ENCODE assay signal across 36 cellular contexts in genomic region chr1:61379693-61380092, GRCh38.
"Had no signal": no experiment of that assay in that cellular context is flagged by ENCODE, and none has a peak within 500 bp of the region (broad histone marks: within the 10 kb centered on the region; RNA-seq: fewer than 3 reads in every experiment).

No MANE protein-coding gene starts in this region.

- H3K27ac ChIP-seq: adrenal gland, body of pancreas, brain microvascular endothelial cell, breast epithelium, VCaP had no signal

- H3K9me3 ChIP-seq: adrenal gland, body of pancreas, breast epithelium had no signal

- H3K27me3 ChIP-seq: adrenal gland, body of pancreas, brain microvascular endothelial cell, breast epithelium had no signal

- ATAC-seq: activated CD8-positive, alpha-beta T cell treated with anti-CD3 and anti-CD28 coated beads for 36 hours; activated naive CD4-positive, alpha-beta T cell treated with anti-CD3 and anti-CD28 coated beads, Interleukin-2, amount 50 U/mL, for 72 hours; activated T-cell treated with anti-CD3 and anti-CD28 coated beads, Interleukin-2, amount 50 U/mL, for 4 hours; activated T-cell treated with anti-CD3 and anti-CD28 coated beads, Interleukin-2, amount 50 U/mL, for 72 hours; activated T-helper 17 cell treated with anti-CD3 and anti-CD28 coated beads, Interleukin-2, amount 50 U/mL, for 72 hours; body of pancreas had no signal

- H3K4me3 Mint-ChIP-seq: activated B cell treated with CpG ODN at 0.5 μM for 24 hours; activated CD4-positive, alpha-beta memory T cell treated with anti-CD3 and anti-CD28 coated beads for 36 hours; activated CD4-positive, alpha-beta T cell treated with anti-CD3 and anti-CD28 coated beads, Interleukin-2, amount 10 ng/mL, durations not matched to agents 24 days and 14 days; activated CD8-positive, alpha-beta T cell treated with anti-CD3 and anti-CD28 coated beads for 36 hours; activated naive CD4-positive, alpha-beta T cell treated with anti-CD3 and anti-CD28 coated beads for 36 hours; activated naive CD8-positive, alpha-beta T cell treated with anti-CD3 and anti-CD28 coated beads for 36 hours; activated T-cell treated with anti-CD3 and anti-CD28 coated beads, Interleukin-2, amount 50 U/mL, for 4 hours; activated T-cell treated with anti-CD3 and anti-CD28 coated beads, Interleukin-2, amount 50 U/mL, for 72 hours; activated T-helper 1 cell treated with anti-CD3 and anti-CD28 coated beads, Interleukin-12 subunit alpha, Interleukin-12 subunit beta, Interleukin-2, Interleukin-4 antibody, amounts not matched to agents 30 ng/mL and 10 ng/mL and 1 ng/mL, durations not matched to agents 14 hours and 24 hours and 36 hours; activated T-helper 17 cell treated with anti-CD3 and anti-CD28 coated beads, Interleukin-2, amount 50 U/mL, for 72 hours; central memory CD8-positive, alpha-beta T cell; T-helper 1 cell treated with Interleukin-12 subunit alpha and Interleukin-12 subunit beta and Interleukin-4 antibody, amounts not matched to agents 30 μg/mL and 1 μg/mL, for 36 hours; T-helper 2 cell treated with Interferon-gamma antibody and Interleukin-4, amounts not matched to agents 5 μg/mL and 100 μg/mL, for 36 hours had no signal

- H3K36me3 ChIP-seq: brain microvascular endothelial cell, breast epithelium had no signal

- H3K27me3 Mint-ChIP-seq: activated B cell treated with CpG ODN at 0.5 μM for 24 hours; activated CD4-positive, alpha-beta memory T cell treated with anti-CD3 and anti-CD28 coated beads for 36 hours; activated CD8-positive, alpha-beta T cell treated with anti-CD3 and anti-CD28 coated beads for 36 hours; activated naive CD8-positive, alpha-beta T cell treated with anti-CD3 and anti-CD28 coated beads for 36 hours; central memory CD8-positive, alpha-beta T cell had no signal

- H3K9me3 Mint-ChIP-seq: activated B cell treated with CpG ODN at 0.5 μM for 24 hours; activated CD4-positive, alpha-beta memory T cell treated with anti-CD3 and anti-CD28 coated beads for 36 hours; activated CD4-positive, alpha-beta T cell treated with anti-CD3 and anti-CD28 coated beads, Interleukin-2, amount 10 ng/mL, durations not matched to agents 24 days and 14 days; activated CD8-positive, alpha-beta T cell treated with anti-CD3 and anti-CD28 coated beads for 36 hours; activated naive CD4-positive, alpha-beta T cell treated with anti-CD3 and anti-CD28 coated beads for 36 hours; activated naive CD4-positive, alpha-beta T cell treated with anti-CD3 and anti-CD28 coated beads, Interleukin-2, amount 50 U/mL, for 72 hours; activated naive CD8-positive, alpha-beta T cell treated with anti-CD3 and anti-CD28 coated beads for 36 hours; activated T-cell treated with anti-CD3 and anti-CD28 coated beads, Interleukin-2, amount 50 U/mL, for 4 hours; activated T-cell treated with anti-CD3 and anti-CD28 coated beads, Interleukin-2, amount 50 U/mL, for 72 hours; activated T-helper 1 cell treated with anti-CD3 and anti-CD28 coated beads, Interleukin-12 subunit alpha, Interleukin-12 subunit beta, Interleukin-2, Interleukin-4 antibody, amounts not matched to agents 30 ng/mL and 10 ng/mL and 1 ng/mL, durations not matched to agents 14 hours and 24 hours and 36 hours; activated T-helper 17 cell treated with anti-CD3 and anti-CD28 coated beads, Interleukin-2, amount 50 U/mL, for 72 hours; central memory CD8-positive, alpha-beta T cell; T-helper 1 cell treated with Interleukin-12 subunit alpha and Interleukin-12 subunit beta and Interleukin-4 antibody, amounts not matched to agents 30 μg/mL and 1 μg/mL, for 36 hours; T-helper 2 cell treated with Interferon-gamma antibody and Interleukin-4, amounts not matched to agents 5 μg/mL and 100 μg/mL, for 36 hours had no signal

- DNase-seq: activated B cell treated with CpG ODN at 0.5 μM for 24 hours; activated CD4-positive, alpha-beta memory T cell treated with anti-CD3 and anti-CD28 coated beads for 36 hours; activated CD4-positive, alpha-beta T cell treated with anti-CD3 and anti-CD28 coated beads for 4 hours; activated CD4-positive, alpha-beta T cell treated with anti-CD3 and anti-CD28 coated beads, Interleukin-2, amount 10 ng/mL, durations not matched to agents 24 days and 14 days; activated CD4-positive, alpha-beta T cell treated with anti-CD3 and anti-CD28 coated beads, Interleukin-2, amount 50 U/mL, for 1 hour; activated CD4-positive, alpha-beta T cell treated with anti-CD3 and anti-CD28 coated beads, Interleukin-2, amount 50 U/mL, for 4 hours; activated CD4-positive, CD25-positive, alpha-beta regulatory T cell treated with anti-CD3 and anti-CD28 coated beads, Interleukin-2, amount 50 U/mL, for 72 hours; activated CD8-positive, alpha-beta memory T cell treated with anti-CD3 and anti-CD28 coated beads, Interleukin-2, amount 50 U/mL, for 4 hours; activated CD8-positive, alpha-beta T cell treated with anti-CD3 and anti-CD28 coated beads for 36 hours; activated effector memory CD4-positive, alpha-beta T cell treated with anti-CD3 and anti-CD28 coated beads, Interleukin-2, amount 50 U/mL, for 16 hours; activated gamma-delta T cell treated with Interleukin-2 at 50 U/mL for 16 hours; activated naive CD4-positive, alpha-beta T cell; activated naive CD4-positive, alpha-beta T cell treated with anti-CD3 and anti-CD28 coated beads for 36 hours; activated naive CD4-positive, alpha-beta T cell treated with anti-CD3 and anti-CD28 coated beads, Interleukin-2, amount 50 U/mL, for 16 hours; activated naive CD8-positive, alpha-beta T cell treated with anti-CD3 and anti-CD28 coated beads for 36 hours; activated T-cell treated with anti-CD3 and anti-CD28 coated beads for 4 hours; activated T-cell treated with anti-CD3 and anti-CD28 coated beads, Interleukin-2, amount 50 U/mL, for 1 hour; activated T-cell treated with anti-CD3 and anti-CD28 coated beads, Interleukin-2, amount 50 U/mL, for 4 hours; activated T-cell treated with anti-CD3 and anti-CD28 coated beads, Interleukin-2, amount 50 U/mL, for 72 hours; adrenal gland; amniotic stem cell; aorta; body of pancreas; brain microvascular endothelial cell; caudate nucleus; T-helper 1 cell; T-helper 2 cell; T-helper 9 cell had no signal

- H3K4me3 ChIP-seq: adrenal gland, body of pancreas, breast epithelium had no signal

- H3K4me1 Mint-ChIP-seq: activated B cell treated with CpG ODN at 0.5 μM for 24 hours; activated CD4-positive, alpha-beta T cell treated with anti-CD3 and anti-CD28 coated beads, Interleukin-2, amount 10 ng/mL, durations not matched to agents 24 days and 14 days; activated naive CD8-positive, alpha-beta T cell treated with anti-CD3 and anti-CD28 coated beads for 36 hours; activated T-helper 17 cell treated with anti-CD3 and anti-CD28 coated beads, Interleukin-2, amount 50 U/mL, for 72 hours; central memory CD8-positive, alpha-beta T cell had no signal

- H3K4me1 ChIP-seq: adrenal gland, body of pancreas, breast epithelium had no signal

- H3K27ac Mint-ChIP-seq: activated B cell treated with CpG ODN at 0.5 μM for 24 hours; activated CD4-positive, alpha-beta memory T cell treated with anti-CD3 and anti-CD28 coated beads for 36 hours; activated CD4-positive, alpha-beta T cell treated with anti-CD3 and anti-CD28 coated beads, Interleukin-2, amount 10 ng/mL, durations not matched to agents 24 days and 14 days; activated CD8-positive, alpha-beta T cell treated with anti-CD3 and anti-CD28 coated beads for 36 hours; activated naive CD4-positive, alpha-beta T cell treated with anti-CD3 and anti-CD28 coated beads for 36 hours; activated naive CD4-positive, alpha-beta T cell treated with anti-CD3 and anti-CD28 coated beads, Interleukin-2, amount 50 U/mL, for 72 hours; activated naive CD8-positive, alpha-beta T cell treated with anti-CD3 and anti-CD28 coated beads for 36 hours; activated T-cell treated with anti-CD3 and anti-CD28 coated beads, Interleukin-2, amount 50 U/mL, for 72 hours; activated T-helper 1 cell treated with anti-CD3 and anti-CD28 coated beads, Interleukin-12 subunit alpha, Interleukin-12 subunit beta, Interleukin-2, Interleukin-4 antibody, amounts not matched to agents 30 ng/mL and 10 ng/mL and 1 ng/mL, durations not matched to agents 14 hours and 24 hours and 36 hours; activated T-helper 17 cell treated with anti-CD3 and anti-CD28 coated beads, Interleukin-2, amount 50 U/mL, for 72 hours; T-helper 1 cell treated with Interleukin-12 subunit alpha and Interleukin-12 subunit beta and Interleukin-4 antibody, amounts not matched to agents 30 μg/mL and 1 μg/mL, for 36 hours; T-helper 2 cell treated with Interferon-gamma antibody and Interleukin-4, amounts not matched to agents 5 μg/mL and 100 μg/mL, for 36 hours had no signal
